ENCODE assay signal across 26 cellular contexts in the genomic region with DNA sequence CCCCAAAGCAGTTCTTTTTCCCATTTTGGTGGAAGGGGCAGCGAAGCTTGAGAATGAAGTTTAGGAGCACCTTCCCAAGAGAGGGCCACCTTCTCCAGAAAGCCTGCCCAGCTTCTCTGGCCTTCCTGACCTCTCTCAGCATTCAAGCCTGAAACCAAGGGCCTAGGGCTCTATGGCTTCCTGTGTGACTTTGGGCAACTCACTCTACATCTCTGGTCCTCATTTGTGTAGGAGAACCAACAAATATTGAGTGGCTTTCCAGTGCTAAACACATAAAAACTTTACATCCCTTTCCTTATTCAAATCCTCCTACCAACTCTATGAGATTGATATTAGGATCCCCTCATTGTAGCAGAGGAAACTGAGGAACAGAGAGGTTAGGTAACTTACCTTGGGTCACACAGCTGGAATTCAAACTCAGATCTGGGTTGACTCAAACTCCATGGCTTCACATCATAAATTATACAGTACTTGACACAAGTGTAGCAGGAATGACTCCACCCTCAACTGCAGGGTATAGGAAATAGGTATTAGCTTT. TPM values are rescaled to one million over a fixed set of nuclear protein-coding genes. Genes with fewer than 3 reads are reported as not detected.
"Had no signal": no experiment of that assay in that cellular context is flagged by ENCODE, and none has a peak within 500 bp of the region (broad histone marks: within the 10 kb centered on the region; RNA-seq: fewer than 3 reads in every experiment).

No MANE protein-coding gene starts in this region.

- H3K9me3 ChIP-seq: esophagus squamous epithelium, gastroesophageal sphincter, testis, uterus had no signal

- H3K9me3 Mint-ChIP-seq: activated naive CD4-positive, alpha-beta T cell treated with anti-CD3 and anti-CD28 coated beads, Interleukin-2, amount 50 U/mL, for 24 hours; nephron; stimulated activated effector memory CD8-positive, alpha-beta T cell treated with anti-CD3 and anti-CD28 coated beads, Interleukin-12 subunit alpha, Interleukin-12 subunit beta, amount 100 ng/mL, for 72 hours; stimulated activated naive CD8-positive, alpha-beta T cell treated with anti-CD3 and anti-CD28 coated beads, Interleukin-15, amount 100 ng/mL, for 72 hours had no signal

- ATAC-seq: activated CD8-positive, alpha-beta T cell treated with anti-CD3 and anti-CD28 coated beads, Interleukin-2, amount 10 ng/mL, durations not matched to agents 7 days and 5 days; gastroesophageal sphincter; left colon; stimulated activated effector memory CD8-positive, alpha-beta T cell treated with anti-CD3 and anti-CD28 coated beads, Interleukin-12 subunit alpha, Interleukin-12 subunit beta, amount 100 ng/mL, for 72 hours; stimulated activated naive CD8-positive, alpha-beta T cell treated with anti-CD3 and anti-CD28 coated beads, Interleukin-15, amount 100 ng/mL, for 72 hours had no signal

- H3K4me1 Mint-ChIP-seq: activated naive CD4-positive, alpha-beta T cell treated with anti-CD3 and anti-CD28 coated beads, Interleukin-2, amount 50 U/mL, for 24 hours; brain; stimulated activated effector memory CD8-positive, alpha-beta T cell treated with anti-CD3 and anti-CD28 coated beads, Interleukin-12 subunit alpha, Interleukin-12 subunit beta, amount 100 ng/mL, for 72 hours; stimulated activated naive CD8-positive, alpha-beta T cell treated with anti-CD3 and anti-CD28 coated beads, Interleukin-15, amount 100 ng/mL, for 72 hours had no signal

- H3K4me1 ChIP-seq: gastroesophageal sphincter, parathyroid adenoma, testis, uterus had no signal

- H3K27ac ChIP-seq: gastroesophageal sphincter, parathyroid adenoma, testis, uterus, VCaP had no signal

- H3K27ac Mint-ChIP-seq: activated CD8-positive, alpha-beta T cell treated with anti-CD3 and anti-CD28 coated beads, Interleukin-2, amount 10 ng/mL, durations not matched to agents 7 days and 5 days; activated naive CD4-positive, alpha-beta T cell treated with anti-CD3 and anti-CD28 coated beads, Interleukin-2, amount 50 U/mL, for 24 hours; nephron; stimulated activated effector memory CD8-positive, alpha-beta T cell treated with anti-CD3 and anti-CD28 coated beads, Interleukin-12 subunit alpha, Interleukin-12 subunit beta, amount 100 ng/mL, for 72 hours; stimulated activated naive CD8-positive, alpha-beta T cell treated with anti-CD3 and anti-CD28 coated beads, Interleukin-15, amount 100 ng/mL, for 72 hours had no signal

- H3K79me2 ChIP-seq: parathyroid adenoma had no signal

- H3K4me3 ChIP-seq: esophagus squamous epithelium, gastroesophageal sphincter, testis, uterus had no signal

- H3K9ac ChIP-seq: parathyroid adenoma had no signal

- DNase-seq: activated CD4-positive, alpha-beta T cell treated with anti-CD3 and anti-CD28 coated beads, Interleukin-2, amount 50 U/mL, for 1 hour; activated CD4-positive, CD25-positive, alpha-beta regulatory T cell treated with anti-CD3 and anti-CD28 coated beads, Interleukin-2, amount 50 U/mL, for 72 hours; activated CD8-positive, alpha-beta T cell treated with anti-CD3 and anti-CD28 coated beads, Interleukin-2, amount 10 ng/mL, durations not matched to agents 7 days and 5 days; activated gamma-delta T cell treated with Interleukin-2 at 50 U/mL for 16 hours; esophagus squamous epithelium; left colon; mesenchymal stem cell; small intestine; stimulated activated CD4-positive, alpha-beta T cell treated with anti-CD3 and anti-CD28 coated beads, Interleukin-2, amount 100 ng/mL, for 24 hours; stimulated activated naive CD8-positive, alpha-beta T cell treated with anti-CD3 and anti-CD28 coated beads, Interleukin-15, amount 100 ng/mL, for 72 hours; uterus had no signal

- H3K4me3 Mint-ChIP-seq: activated CD8-positive, alpha-beta T cell treated with anti-CD3 and anti-CD28 coated beads, Interleukin-2, amount 10 ng/mL, durations not matched to agents 7 days and 5 days; activated naive CD4-positive, alpha-beta T cell treated with anti-CD3 and anti-CD28 coated beads, Interleukin-2, amount 50 U/mL, for 24 hours; brain; nephron; stimulated activated effector memory CD8-positive, alpha-beta T cell treated with anti-CD3 and anti-CD28 coated beads, Interleukin-12 subunit alpha, Interleukin-12 subunit beta, amount 100 ng/mL, for 72 hours; stimulated activated naive CD8-positive, alpha-beta T cell treated with anti-CD3 and anti-CD28 coated beads, Interleukin-15, amount 100 ng/mL, for 72 hours had no signal

- H3K27me3 Mint-ChIP-seq: activated naive CD4-positive, alpha-beta T cell treated with anti-CD3 and anti-CD28 coated beads, Interleukin-2, amount 50 U/mL, for 24 hours; stimulated activated naive CD8-positive, alpha-beta T cell treated with anti-CD3 and anti-CD28 coated beads, Interleukin-15, amount 100 ng/mL, for 72 hours had no signal

- FAIRE-seq: small intestine had no signal

- H2AFZ ChIP-seq: parathyroid adenoma had no signal

- H3K36me3 ChIP-seq: esophagus squamous epithelium, gastroesophageal sphincter, uterus had no signal

- H3K27me3 ChIP-seq: esophagus squamous epithelium, gastroesophageal sphincter, testis, uterus had no signal

- H3K36me3 Mint-ChIP-seq: activated naive CD4-positive, alpha-beta T cell treated with anti-CD3 and anti-CD28 coated beads, Interleukin-2, amount 50 U/mL, for 24 hours; brain; stimulated activated effector memory CD8-positive, alpha-beta T cell treated with anti-CD3 and anti-CD28 coated beads, Interleukin-12 subunit alpha, Interleukin-12 subunit beta, amount 100 ng/mL, for 72 hours had no signal

RNA-seq across cellular contexts. Expression of a gene that starts 34.5 kb away (rescaled TPM):
- total RNA-seq: activated CD8-positive, alpha-beta T cell treated with anti-CD3 and anti-CD28 coated beads, Interleukin-2, amount 10 ng/mL, durations not matched to agents 7 days and 5 days; aorta; cardiac septum; esophagus squamous epithelium; gastroesophageal sphincter; left colon; lower leg skin; mononuclear cell; myocyte; sciatic nerve; T-helper 2 cell treated with Interferon-gamma antibody and Interleukin-4, amounts not matched to agents 100 ng/mL and 5 ng/mL, for 36 hours; testis; uterus had no signal
- polyA plus RNA-seq: aorta, small intestine had no signal
